Comparison of ENCODE assay signal across 1 cellular context in genomic region chr6:34205466-34205865, GRCh38.
TF ChIP-seq lines count a peak whose summit lies in the region.

No MANE protein-coding gene starts in this region.

TF ChIP-seq in K562, 482 proteins besides CTCF, POLR2A, EP300 and RAD21 (continued from another document):
- TF ChIP-seq ZNF280A (IDR thresholded peaks at IDR 0.05; ENCODE audit: low read depth, partially characterized antibody) (no peak), BACH1 (tag; IDR thresholded peaks at IDR 0.05) (no peak), MEF2A (IDR thresholded peaks at IDR 0.05; ENCODE audit: control insufficient read depth, low read depth, low read length) (no peak), UBTF (IDR thresholded peaks at IDR 0.05; ENCODE audit: borderline replicate concordance in 1 of 2, low read depth in 2 of 2, low read length in 2 of 2) (no peak), ZNF224 (CRISPR knock-in tag; IDR thresholded peaks at IDR 0.05) (no peak), ZNF324 (CRISPR knock-in tag; IDR thresholded peaks at IDR 0.05) (no peak), MITF (IDR thresholded peaks at IDR 0.05) (no peak), ZBTB8A (IDR thresholded peaks at IDR 0.05; ENCODE audit: partially characterized antibody) (no peak), ZBTB1 (CRISPR knock-in tag; IDR thresholded peaks at IDR 0.05; ENCODE audit: borderline replicate concordance, low read depth) (no peak), CREB3 (tag; conservative IDR thresholded peaks at IDR 0.05; ENCODE audit: low read depth) (0 out of 2 replicates have a peak, but pooled peaks have one; percentile 42), SAFB2 (IDR thresholded peaks at IDR 0.05; ENCODE audit: borderline replicate concordance, low read depth, low read length, severe bottlenecking) (no peak), ZNF140 (CRISPR knock-in tag; IDR thresholded peaks at IDR 0.05) (no peak), ZBTB11 (CRISPR knock-in tag; IDR thresholded peaks at IDR 0.05) (no peak), CBFB (CRISPR knock-in tag; IDR thresholded peaks at IDR 0.05) (no peak), ZHX1 (conservative IDR thresholded peaks at IDR 0.05; ENCODE audit: low read length) (no peak), HDGF (IDR thresholded peaks at IDR 0.05) (no peak), CEBPZ (IDR thresholded peaks at IDR 0.05; ENCODE audit: borderline replicate concordance, low read depth, low read length) (no peak), RBFOX2 (IDR thresholded peaks at IDR 0.05; ENCODE audit: low read depth, low read length) (no peak), ZNF639 (CRISPR knock-in tag; conservative IDR thresholded peaks at IDR 0.05 in 1 of 2, IDR thresholded peaks at IDR 0.05 in 1 of 2) (no peak), ZNF146 (CRISPR knock-in tag; IDR thresholded peaks at IDR 0.05; ENCODE audit: unreplicated experiment) (no peak), ZBED1 (IDR thresholded peaks at IDR 0.05) (no peak), ZNF165 (CRISPR knock-in tag; IDR thresholded peaks at IDR 0.05; ENCODE audit: borderline replicate concordance) (no peak), DMBX1 (CRISPR knock-in tag; IDR thresholded peaks at IDR 0.05; ENCODE audit: borderline replicate concordance) (0 out of 2 replicates have a peak, but pooled peaks have one; percentile 30), ZBTB9 (CRISPR knock-in tag; IDR thresholded peaks at IDR 0.05) (no peak), RBM14 (IDR thresholded peaks at IDR 0.05; ENCODE audit: borderline replicate concordance, insufficient read depth, low read depth, low read length) (no peak), C11orf30 (IDR thresholded peaks at IDR 0.05; ENCODE audit: low read depth) (no peak), THRA (IDR thresholded peaks at IDR 0.05) (no peak)
